In the genomic region with DNA sequence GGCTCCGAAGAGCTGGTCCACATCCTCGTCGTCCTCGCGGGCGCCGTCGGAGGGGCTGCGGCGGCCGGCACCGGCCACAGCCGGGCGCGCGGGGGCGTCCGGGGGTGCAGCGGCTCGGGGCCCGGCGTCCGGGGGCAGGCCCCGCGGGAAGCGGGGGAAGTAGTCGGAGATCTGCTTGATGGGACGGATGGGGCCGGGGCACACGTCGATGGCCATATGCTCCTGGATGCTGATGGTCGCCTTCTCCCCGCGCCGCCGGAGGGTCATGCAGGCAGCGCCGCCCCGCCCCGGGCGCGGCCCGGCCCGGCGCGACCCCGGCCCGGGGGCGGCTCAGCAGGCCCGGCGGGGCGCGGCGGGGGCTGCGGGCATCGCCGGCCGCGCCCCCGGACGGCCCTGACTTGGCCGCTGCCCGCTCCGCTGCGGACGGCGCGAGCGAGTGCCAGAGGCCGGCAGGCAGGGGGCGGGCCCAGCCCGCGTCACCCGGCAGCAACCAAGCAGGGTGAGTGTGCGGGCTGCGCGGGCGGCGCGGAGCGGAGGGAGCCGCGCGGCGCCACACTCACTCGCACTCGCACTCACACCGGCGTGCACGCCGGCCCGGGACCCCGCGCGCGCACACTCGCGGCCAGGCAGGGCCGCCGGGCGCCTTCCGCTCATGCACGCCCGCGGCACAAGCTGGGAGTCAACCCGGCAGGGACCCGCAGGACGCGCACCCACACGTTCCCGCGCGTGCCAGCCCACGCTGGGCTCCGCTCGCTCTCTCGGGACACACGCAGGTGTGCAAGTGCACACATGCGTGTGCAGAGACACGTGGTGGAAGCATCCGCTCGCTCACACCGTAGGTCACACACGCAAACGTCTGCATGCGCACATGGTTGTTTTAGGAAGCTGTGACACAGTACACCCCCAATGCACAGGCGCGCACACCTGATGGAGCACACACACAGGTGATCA, we compare ENCODE assay signal across 9 cellular contexts. TPM values are rescaled to one million over a fixed set of nuclear protein-coding genes. Genes with fewer than 3 reads are reported as not detected.
DNase-seq lines count a peak whose midpoint lies in the region; ATAC-seq, FAIRE-seq and TF ChIP-seq lines count a peak whose summit lies in the region.
"Had no signal": no experiment of that assay in that cellular context is flagged by ENCODE, and none has a peak within 500 bp of the region (broad histone marks: within the 10 kb centered on the region; RNA-seq: fewer than 3 reads in every experiment).

A gene (minus strand): TSS at position 438 of the 951 bp plus-strand sequence. CDS start 171 bp downstream, at position 267.

- H3K9ac ChIP-seq in GM23248: no peak within 1 kb of the TSS

- peak; percentile 59 for FAIRE-seq in urothelium cell line (lab: Jason Lieb, UNC)

- no peak within 1 kb of the TSS for H3K27ac Mint-ChIP-seq in T-helper 2 cell treated with Interferon-gamma antibody and Interleukin-4, amounts not matched to agents 5 μg/mL and 100 μg/mL, for 36 hours
- H3K27ac Mint-ChIP-seq in naive thymus-derived CD8-positive, alpha-beta T cell: no peak within 1 kb of the TSS

- in situ Hi-C loops in GM23248 (cut with MboI): no loop called here

- intact Hi-C loops in OCI-LY7 (cut with micrococcal nuclease; ENCODE audit: unreplicated experiment): no loop called here

- H3K9me3 Mint-ChIP-seq in T-helper 2 cell treated with Interferon-gamma antibody and Interleukin-4, amounts not matched to agents 5 μg/mL and 100 μg/mL, for 36 hours: no peaks in the 10 kb centered on the region
- no peaks in the 10 kb centered on the region for H3K9me3 Mint-ChIP-seq in naive thymus-derived CD8-positive, alpha-beta T cell

- peaks cover 15% of the 10 kb centered on the region for H3K4me1 Mint-ChIP-seq in T-helper 2 cell treated with Interferon-gamma antibody and Interleukin-4, amounts not matched to agents 5 μg/mL and 100 μg/mL, for 36 hours (ENCODE audit: low read depth)
- H3K4me1 Mint-ChIP-seq in naive thymus-derived CD8-positive, alpha-beta T cell: peaks cover 0 to 19% (median 5%) of the 10 kb centered on the region in 4 donors

- H3F3A ChIP-seq in GM23248 (ENCODE audit: insufficient read depth): no peaks in the 10 kb centered on the region

- peak within 1 kb of the TSS; percentile 44 for H3K4me3 Mint-ChIP-seq in T-helper 2 cell treated with Interferon-gamma antibody and Interleukin-4, amounts not matched to agents 5 μg/mL and 100 μg/mL, for 36 hours
- peak within 1 kb of the TSS; percentile 20 to 78 (median 60) for H3K4me3 Mint-ChIP-seq in naive thymus-derived CD8-positive, alpha-beta T cell

- peak; percentile 49 to 78 for ATAC-seq in naive thymus-derived CD8-positive, alpha-beta T cell
- no peak for ATAC-seq in HG03135 (IDR thresholded peaks at IDR 0.05; ENCODE audit: unreplicated experiment)

- H3K9me2 ChIP-seq in GM23248 (ENCODE audit: insufficient read depth): no peaks in the 10 kb centered on the region
- no peaks in the 10 kb centered on the region for H3K9me2 ChIP-seq in OCI-LY7 (ENCODE audit: insufficient read depth, low read length)

- H3K27me3 Mint-ChIP-seq in T-helper 2 cell treated with Interferon-gamma antibody and Interleukin-4, amounts not matched to agents 5 μg/mL and 100 μg/mL, for 36 hours (ENCODE audit: low read depth): peaks cover 45% of the 10 kb centered on the region
- H3K27me3 Mint-ChIP-seq in naive thymus-derived CD8-positive, alpha-beta T cell: peaks cover 13 to 78% (median 42%) of the 10 kb centered on the region in 5 donors

- POLR2A ChIA-PET in naive thymus-derived CD8-positive, alpha-beta T cell (lab: Charles Lee): interaction anchor here (0.6 kb wide), 1 partner anchor 149 kb away, joined by 3 read pairs; no protein-coding TSS in a partner anchor
- POLR2A ChIA-PET in OCI-LY7 (lab: Charles Lee): no interaction called here

- H3K36me3 ChIP-seq in GM23248 (ENCODE audit: low read depth): no peaks in the 10 kb centered on the region
- no peaks in the 10 kb centered on the region for H3K36me3 ChIP-seq in OCI-LY7 (ENCODE audit: insufficient read depth, low read length)

- H3K9me3 ChIP-seq in GM23248 (ENCODE audit: low read depth) (no peaks in the 10 kb centered on the region), OCI-LY7 (ENCODE audit: low read length) (no peaks in the 10 kb centered on the region)

- peaks cover 63% of the 10 kb centered on the region for H3K27me3 ChIP-seq in GM23248 (replicated peaks; ENCODE audit: insufficient read depth)

- H3K4me3 ChIP-seq in GM23248 (peak within 1 kb of the TSS; percentile 37), fibroblast of the aortic adventitia (ENCODE audit: low read depth, low read length) (no peak within 1 kb of the TSS), OCI-LY7 (ENCODE audit: low read depth, low read length, poor library complexity, severe bottlenecking) (no peak within 1 kb of the TSS)

- H3K4me2 ChIP-seq in GM23248 (ENCODE audit: unreplicated experiment) (peak within 1 kb of the TSS; percentile 28), OCI-LY7 (ENCODE audit: low read length) (no peak within 1 kb of the TSS)

- no peak within 1 kb of the TSS for H2AFZ ChIP-seq in GM23248
- H2AFZ ChIP-seq in OCI-LY7 (ENCODE audit: low read length): no peak within 1 kb of the TSS

- DNase-seq in GM23248: peak; percentile 76
- peak; percentile 9 for DNase-seq in T-helper 2 cell treated with Interferon-gamma antibody and Interleukin-4, amounts not matched to agents 5 μg/mL and 100 μg/mL, for 36 hours (ENCODE audit: low spot score)
- peak; percentile 2 for DNase-seq in fibroblast of the aortic adventitia (ENCODE audit: low read depth)
- no peak for DNase-seq in naive thymus-derived CD8-positive, alpha-beta T cell
- DNase-seq in urothelium cell line (ENCODE audit: low spot score): no peak
- no peak for DNase-seq in OCI-LY7 (ENCODE audit: low spot score)
- DNase-seq in NK-92 treated with Interleukin-12 subunit alpha and Interleukin-12 subunit beta, amount 100 ng/mL, for 24 hours (lab: John Stamatoyannopoulos, UW): no peak

- WGBS in GM23248 (ENCODE audit: low coverage in 1 of 2, low lambda C conversion rate in 2 of 2, missing lambda C conversion rate in 2 of 2), 2 experiments: 13 to 14% methylated on average over 51 to 60 of the region's 128 CpGs

- H4K20me1 ChIP-seq in GM23248 (ENCODE audit: insufficient read depth): no peaks in the 10 kb centered on the region
- no peaks in the 10 kb centered on the region for H4K20me1 ChIP-seq in OCI-LY7 (ENCODE audit: insufficient read depth, low read length)

- CTCF ChIA-PET in OCI-LY7 (lab: Charles Lee; ENCODE audit: unreplicated experiment): no interaction called here

- H3K36me3 Mint-ChIP-seq in T-helper 2 cell treated with Interferon-gamma antibody and Interleukin-4, amounts not matched to agents 5 μg/mL and 100 μg/mL, for 36 hours (ENCODE audit: low read depth): peaks cover 3% of the 10 kb centered on the region
- H3K36me3 Mint-ChIP-seq in naive thymus-derived CD8-positive, alpha-beta T cell: peaks cover 0 to 3% (median 0%) of the 10 kb centered on the region in 3 donors

- H3K4me1 ChIP-seq in GM23248 (ENCODE audit: insufficient read depth) (no peaks in the 10 kb centered on the region), OCI-LY7 (ENCODE audit: insufficient read depth, low read length, poor library complexity, severe bottlenecking) (no peaks in the 10 kb centered on the region)

- H3K27ac ChIP-seq in GM23248 (no peak within 1 kb of the TSS), OCI-LY7 (ENCODE audit: low read depth, low read length, poor library complexity, severe bottlenecking) (no peak within 1 kb of the TSS)
- H3K27ac ChIP-seq: HL-60 had no signal

- TF ChIP-seq CTCF in fibroblast of the aortic adventitia (IDR thresholded peaks at IDR 0.05; ENCODE audit: insufficient read depth, low read length): no peak
- no peak for TF ChIP-seq CTCF in OCI-LY7 (conservative IDR thresholded peaks at IDR 0.05; ENCODE audit: low read length)

- no TSS peak for BruUV-seq in OCI-LY7 (replicated peaks; lab: Mats Ljungman, UMichigan)

- H3K79me2 ChIP-seq in GM23248 (ENCODE audit: insufficient read depth) (no peaks in the 10 kb centered on the region), OCI-LY7 (ENCODE audit: insufficient read depth, low read depth, low read length) (no peaks in the 10 kb centered on the region)

RNA-seq across cellular contexts. Expression of the gene that starts here (rescaled TPM):
- not detected in 2 replicates for total RNA-seq in GM23248 (2014; rRNA removed; shearing (Covaris generic))
- polyA plus RNA-seq in GM23248 (2016; fragmentation: Nextera tagmentation; extraction: Ambion mirVana): 0.03 TPM in 1 of 2 replicates, not detected in the other
- total RNA-seq in fibroblast of the aortic adventitia (ENCODE audit: low replicate concordance) (not detected in 2 replicates), OCI-LY7 (2022) (not detected in 2 replicates)
- under 1 TPM in 1 of 2 experiments, not detected in 1; 0.05 TPM for total RNA-seq in naive thymus-derived CD8-positive, alpha-beta T cell
- polyA plus RNA-seq in naive thymus-derived CD8-positive, alpha-beta T cell: not detected
- not detected in 2 replicates for total RNA-seq in OCI-LY7 (2014; rRNA removed; shearing (Covaris generic))

Comparison
In these comparisons a context has a peak if more than half of its experiments do, and no peak if none do; other contexts are left out.
1. Peak in DNase-seq, H3K4me3 ChIP-seq and H3K4me2 ChIP-seq in GM23248; RNA of the gene not detected or under 1 TPM.
2. Peak in DNase-seq in fibroblast of the aortic adventitia; RNA of the gene not detected or under 1 TPM.
3. Peak in ATAC-seq in naive thymus-derived CD8-positive, alpha-beta T cell; RNA of the gene not detected or under 1 TPM.